ENCODE assay signal across 31 cellular contexts in the genomic region with DNA sequence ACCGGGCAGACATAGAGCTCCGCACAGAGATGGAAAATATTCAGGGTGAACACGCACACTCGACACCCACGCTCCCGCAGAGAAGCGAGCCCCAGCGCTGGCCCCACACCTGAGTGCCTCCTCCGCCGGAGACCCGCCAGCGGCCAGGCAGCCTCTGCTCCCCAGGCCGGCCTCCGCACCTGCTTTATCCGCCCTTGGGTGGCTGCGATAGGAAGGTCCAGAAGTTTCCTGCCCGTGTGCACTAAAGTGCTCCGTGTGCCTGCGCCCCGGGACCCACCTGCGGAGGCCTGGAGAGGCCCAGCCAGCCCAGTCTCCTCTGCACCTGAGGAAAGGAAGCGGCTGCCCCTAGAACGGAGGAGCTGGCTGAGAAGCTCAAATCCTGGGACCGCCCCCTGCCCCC. TPM values are rescaled to one million over a fixed set of nuclear protein-coding genes. Genes with fewer than 3 reads are reported as not detected.
"Had no signal": no experiment of that assay in that cellular context is flagged by ENCODE, and none has a peak within 500 bp of the region (broad histone marks: within the 10 kb centered on the region; RNA-seq: fewer than 3 reads in every experiment).

No MANE protein-coding gene starts in this region.

- H3K27ac ChIP-seq: heart left ventricle, left lung, parathyroid adenoma, prostate gland, sigmoid colon, tibial nerve, vagina had no signal

- H3K36me3 Mint-ChIP-seq: immature natural killer cell; naive thymus-derived CD4-positive, alpha-beta T cell; natural killer cell treated with Interleukin-12 subunit alpha and Interleukin-12 subunit beta and Interleukin-15 and Interleukin-18, amount 100 ng/mL, for 72 hours; stimulated activated memory B cell treated with anti-CD40 and anti-IgM and Interleukin-4, amounts not matched to agents 10 μg/mL and 1 μg/mL and 100 μg/mL, for 72 hours; type B pancreatic cell had no signal

- H3K4me1 ChIP-seq: parathyroid adenoma, prostate gland had no signal

- H3K9me3 ChIP-seq: heart left ventricle, left lung, mucosa of descending colon, prostate gland, sigmoid colon, tibial nerve, vagina had no signal

- H3K4me3 Mint-ChIP-seq: immature natural killer cell; naive thymus-derived CD4-positive, alpha-beta T cell; natural killer cell treated with Interleukin-12 subunit alpha and Interleukin-12 subunit beta and Interleukin-15 and Interleukin-18, amount 100 ng/mL, for 72 hours; stimulated activated memory B cell treated with anti-CD40 and anti-IgM and Interleukin-4, amounts not matched to agents 10 μg/mL and 1 μg/mL and 100 μg/mL, for 72 hours; stimulated activated naive CD8-positive, alpha-beta T cell treated with anti-CD3 and anti-CD28 coated beads, Interleukin-15, amount 100 ng/mL, for 72 hours; type B pancreatic cell had no signal

- H3K36me3 ChIP-seq: heart left ventricle, left lung, prostate gland, sigmoid colon, tibial nerve, vagina had no signal

- DNase-seq: hypothalamus; immature natural killer cell; kidney; left colon; mesendoderm; midbrain; mucosa of descending colon; naive thymus-derived CD4-positive, alpha-beta T cell; nucleus accumbens; retina; right cardiac atrium; sigmoid colon; small intestine; stimulated activated CD4-positive, alpha-beta T cell treated with anti-CD3 and anti-CD28 coated beads, Interleukin-1b, Interleukin-23, amount 100 ng/mL, for 48 hours; stimulated activated CD4-positive, alpha-beta T cell treated with anti-CD3 and anti-CD28 coated beads, Interleukin-2, amount 100 ng/mL, for 48 hours; stimulated activated CD4-positive, alpha-beta T cell treated with anti-CD3 and anti-CD28 coated beads, Interleukin-4, amount 100 ng/mL, for 4 hours; stimulated activated CD8-positive, alpha-beta memory T cell treated with anti-CD3 and anti-CD28 coated beads, Interleukin-4, amount 100 ng/mL, for 48 hours; stimulated activated naive CD4-positive, alpha-beta T cell treated with Interleukin-2 at 50 U/mL for 16 hours; stimulated activated naive CD8-positive, alpha-beta T cell treated with anti-CD3 and anti-CD28 coated beads, Interleukin-15, amount 100 ng/mL, for 72 hours; substantia nigra had no signal

- H3K4me3 ChIP-seq: heart left ventricle, left lung, lung, mucosa of descending colon, prostate gland, sigmoid colon, tibial nerve, vagina had no signal

- H3K4me1 Mint-ChIP-seq: stimulated activated memory B cell treated with anti-CD40 and anti-IgM and Interleukin-4, amounts not matched to agents 10 μg/mL and 1 μg/mL and 100 μg/mL, for 72 hours had no signal

- ATAC-seq: heart left ventricle; left colon; left lung; mucosa of descending colon; naive thymus-derived CD4-positive, alpha-beta T cell; natural killer cell treated with Interleukin-12 subunit alpha and Interleukin-12 subunit beta and Interleukin-15 and Interleukin-18, amount 100 ng/mL, for 72 hours; right cardiac atrium; stimulated activated memory B cell treated with anti-CD40 and anti-IgM and Interleukin-4, amounts not matched to agents 10 μg/mL and 1 μg/mL and 100 μg/mL, for 72 hours; stimulated activated naive CD8-positive, alpha-beta T cell treated with anti-CD3 and anti-CD28 coated beads, Interleukin-15, amount 100 ng/mL, for 72 hours had no signal

- H3K9me3 Mint-ChIP-seq: immature natural killer cell; naive thymus-derived CD4-positive, alpha-beta T cell; natural killer cell treated with Interleukin-12 subunit alpha and Interleukin-12 subunit beta and Interleukin-15 and Interleukin-18, amount 100 ng/mL, for 72 hours; stimulated activated memory B cell treated with anti-CD40 and anti-IgM and Interleukin-4, amounts not matched to agents 10 μg/mL and 1 μg/mL and 100 μg/mL, for 72 hours; stimulated activated naive CD8-positive, alpha-beta T cell treated with anti-CD3 and anti-CD28 coated beads, Interleukin-15, amount 100 ng/mL, for 72 hours; type B pancreatic cell had no signal

- H3K9ac ChIP-seq: parathyroid adenoma had no signal

- FAIRE-seq: islet of Langerhans, kidney, small intestine had no signal

- H3K79me2 ChIP-seq: parathyroid adenoma had no signal

- H3K27me3 ChIP-seq: vagina had no signal

- H3K27ac Mint-ChIP-seq: immature natural killer cell; naive thymus-derived CD4-positive, alpha-beta T cell; natural killer cell treated with Interleukin-12 subunit alpha and Interleukin-12 subunit beta and Interleukin-15 and Interleukin-18, amount 100 ng/mL, for 72 hours; stimulated activated memory B cell treated with anti-CD40 and anti-IgM and Interleukin-4, amounts not matched to agents 10 μg/mL and 1 μg/mL and 100 μg/mL, for 72 hours; stimulated activated naive CD8-positive, alpha-beta T cell treated with anti-CD3 and anti-CD28 coated beads, Interleukin-15, amount 100 ng/mL, for 72 hours had no signal

- H2AFZ ChIP-seq: parathyroid adenoma had no signal

RNA-seq across cellular contexts. Expression of a gene that starts 10.8 kb away (rescaled TPM):
- total RNA-seq: naive thymus-derived CD4-positive, alpha-beta T cell had no signal
- polyA plus RNA-seq: naive thymus-derived CD4-positive, alpha-beta T cell had no signal
